ENCODE assay signal across 17 cellular contexts in the genomic region with DNA sequence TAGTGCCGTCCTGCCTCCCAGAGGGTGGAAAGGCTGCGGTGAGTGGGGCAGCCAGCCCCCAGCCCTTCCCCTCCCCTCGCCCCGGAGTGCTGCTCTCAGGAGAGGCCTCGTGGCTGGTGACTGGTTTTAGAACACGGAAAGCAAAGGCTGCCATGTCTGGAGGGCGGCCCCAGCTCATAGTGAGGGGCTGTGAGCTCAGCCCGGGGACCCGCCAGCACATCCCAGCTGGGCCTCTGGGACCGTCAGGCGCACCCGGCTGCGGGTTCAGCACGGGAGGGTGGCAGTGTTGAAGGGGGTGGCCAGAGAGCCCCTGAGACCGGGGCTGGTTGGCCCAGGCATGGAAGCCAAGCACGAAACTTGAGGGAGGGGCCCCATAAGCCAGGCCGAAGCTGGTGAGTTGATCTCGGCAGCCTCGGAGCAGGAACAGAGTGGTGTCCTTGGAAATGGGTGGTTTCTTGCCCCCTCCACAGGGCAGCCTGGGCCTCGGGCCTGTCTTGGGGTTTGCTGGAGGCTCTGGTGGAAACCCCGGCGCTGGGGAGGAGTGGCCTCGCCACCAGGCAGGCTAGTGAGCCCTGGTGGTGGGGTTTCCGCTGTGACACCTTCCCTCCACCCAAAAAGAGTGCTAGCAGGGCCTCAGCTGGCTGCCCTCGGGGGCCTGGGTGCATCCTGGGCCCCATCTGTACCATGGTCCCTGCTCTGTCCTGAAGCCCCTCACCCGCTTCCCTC.
DNase-seq lines count a peak whose midpoint lies in the region; ATAC-seq, FAIRE-seq and TF ChIP-seq lines count a peak whose summit lies in the region.
"Had no signal": no experiment of that assay in that cellular context is flagged by ENCODE, and none has a peak within 500 bp of the region (broad histone marks: within the 10 kb centered on the region; RNA-seq: fewer than 3 reads in every experiment).

No MANE protein-coding gene starts in this region.

- H3K4me1 ChIP-seq in HUES6 (ENCODE audit: control insufficient read depth, insufficient read depth, low read length): peaks cover 86% of the 10 kb centered on the region
- H3K4me1 ChIP-seq in K562 (replicated peaks in 1 of 2; ENCODE audit: control insufficient read depth in 2 of 2, insufficient read depth in 2 of 2, low read length in 2 of 2): peaks cover 26 to 69% of the 10 kb centered on the region in 2 experiments
- peaks cover 36 to 60% of the 10 kb centered on the region in 2 experiments for H3K4me1 ChIP-seq in trophoblast cell (ENCODE audit: control insufficient read depth in 1 of 2, insufficient read depth in 2 of 2, low read length in 2 of 2)
- peaks cover 1% of the 10 kb centered on the region; the same call in 1 of the 2 replicates for H3K4me1 ChIP-seq in PC-9 (replicated peaks; ENCODE audit: insufficient read depth)
- no peaks in the 10 kb centered on the region for H3K4me1 ChIP-seq in small intestine (ENCODE audit: control insufficient read depth in 2 of 2, insufficient read depth in 1 of 2, low read depth in 1 of 2, low read length in 1 of 2)

- no peak for ATAC-seq in K562
- ATAC-seq: left lung had no signal

- H3K79me2 ChIP-seq in K562 (ENCODE audit: control insufficient read depth, insufficient read depth, low read length) (no peaks in the 10 kb centered on the region), trophoblast cell (ENCODE audit: control insufficient read depth, insufficient read depth, low read length, poor library complexity) (peaks cover 6% of the 10 kb centered on the region), PC-9 (ENCODE audit: low read depth) (no peaks in the 10 kb centered on the region)

- H3K27me3 ChIP-seq in HUES6 (ENCODE audit: control insufficient read depth, insufficient read depth, low read length): no peaks in the 10 kb centered on the region
- no peaks in the 10 kb centered on the region for H3K27me3 ChIP-seq in K562 (ENCODE audit: control insufficient read depth in 2 of 2, insufficient read depth in 2 of 2, low read length in 2 of 2)
- H3K27me3 ChIP-seq in trophoblast cell (ENCODE audit: insufficient read depth, low read length): no peaks in the 10 kb centered on the region
- no peaks in the 10 kb centered on the region for H3K27me3 ChIP-seq in PC-9 (ENCODE audit: insufficient read depth, low read depth)
- H3K27me3 ChIP-seq in small intestine (ENCODE audit: control insufficient read depth in 2 of 2, insufficient read depth in 2 of 2, low read length in 2 of 2): no peaks in the 10 kb centered on the region
- H3K27me3 ChIP-seq: left lung had no signal

- no peak overlapping the region for H3K4ac ChIP-seq in trophoblast cell (ENCODE audit: low read depth, low read length)

- no peaks in the 10 kb centered on the region for H3K9me1 ChIP-seq in K562 (ENCODE audit: control insufficient read depth, insufficient read depth, low read length)

- no peaks in the 10 kb centered on the region for H3F3A ChIP-seq in PC-9 (ENCODE audit: insufficient read depth, low read depth)

- H3K36me3 ChIP-seq in HUES6 (ENCODE audit: control insufficient read depth, insufficient read depth, low read length) (peaks cover 15% of the 10 kb centered on the region; the same call in 1 of the 2 replicates), K562 (ENCODE audit: control insufficient read depth, insufficient read depth, low read length) (peaks cover 7% of the 10 kb centered on the region; the same call in 2 of the 3 replicates), trophoblast cell (ENCODE audit: control insufficient read depth in 1 of 2, insufficient read depth in 2 of 2, low read length in 2 of 2) (peaks cover 34 to 36% of the 10 kb centered on the region in 2 experiments), PC-9 (ENCODE audit: low read depth) (no peaks in the 10 kb centered on the region), small intestine (ENCODE audit: control insufficient read depth in 2 of 2, insufficient read depth in 2 of 2, low read length in 2 of 2) (no peaks in the 10 kb centered on the region)

- H2BK120ac ChIP-seq in trophoblast cell (ENCODE audit: insufficient read depth, low read length, poor library complexity): no peak overlapping the region

- H3K9me3 ChIP-seq in HUES6 (ENCODE audit: control insufficient read depth, insufficient read depth, low read depth, low read length) (no peaks in the 10 kb centered on the region), K562 (replicated peaks; ENCODE audit: control insufficient read depth, insufficient read depth, low read depth, low read length) (no peaks in the 10 kb centered on the region), trophoblast cell (ENCODE audit: insufficient read depth, low read depth, low read length) (no peaks in the 10 kb centered on the region), PC-9 (ENCODE audit: insufficient read depth, low read depth) (no peaks in the 10 kb centered on the region), small intestine (ENCODE audit: control insufficient read depth, low read depth) (no peaks in the 10 kb centered on the region)
- H3K9me3 ChIP-seq: left lung had no signal

- no peak overlapping the region for H4K12ac ChIP-seq in trophoblast cell (ENCODE audit: low read depth, low read length)

- TF ChIP-seq EP300 in K562 (IDR thresholded peaks at IDR 0.05; ENCODE audit: low read length): no peak

- H3K9me2 ChIP-seq in PC-9 (ENCODE audit: insufficient read depth): no peaks in the 10 kb centered on the region

- BruUV-seq in K562 (replicated peaks; lab: Mats Ljungman, UMichigan) (no TSS peak), PC-9 (replicated peaks; lab: Mats Ljungman, UMichigan) (no TSS peak)

- no peak for TF ChIP-seq CTCF in K562 (IDR thresholded peaks at IDR 0.05 in 2 of 3, conservative IDR thresholded peaks at IDR 0.05 in 1 of 3; ENCODE audit: insufficient read depth in 2 of 3, low read depth in 1 of 3, low read length in 3 of 3)
- TF ChIP-seq CTCF in PC-9 (conservative IDR thresholded peaks at IDR 0.05): no peak

- no peak for TF ChIP-seq POLR2A in GM12892 (IDR thresholded peaks at IDR 0.05; ENCODE audit: low read depth, low read length)
- TF ChIP-seq POLR2A in K562 (conservative IDR thresholded peaks at IDR 0.05): no peak

- intact Hi-C loops in K562 (cut with micrococcal nuclease) (no loop called here), PC-9 (cut with micrococcal nuclease; ENCODE audit: unreplicated experiment) (no loop called here)

- peak overlapping the region; percentile 6 for H3K14ac ChIP-seq in trophoblast cell (ENCODE audit: low read length)

- no peak overlapping the region for H2AFZ ChIP-seq in K562 (ENCODE audit: low read depth, low read length)
- no peak overlapping the region for H2AFZ ChIP-seq in trophoblast cell (ENCODE audit: insufficient read depth, low read length, poor library complexity)
- no peak overlapping the region for H2AFZ ChIP-seq in PC-9

- TF ChIP-seq RAD21 in K562 (CRISPR knock-in tag; conservative IDR thresholded peaks at IDR 0.05 in 1 of 2, IDR thresholded peaks at IDR 0.05 in 1 of 2): no peak

- H3K18ac ChIP-seq in trophoblast cell (ENCODE audit: low read length): peak overlapping the region; percentile 46

- no peak overlapping the region for H2AK5ac ChIP-seq in trophoblast cell (ENCODE audit: low read length)

- DNase-seq in GM12892 (ENCODE audit: insufficient read length) (peak; percentile 61), K562 (ENCODE audit: extremely low read depth in 1 of 4, low spot score in 3 of 4) (no peak), trophoblast cell (no peak), NCI-H226 (no peak), PC-9 (no peak), small intestine (no peak)
- DNase-seq: activated T-cell treated with anti-CD3 and anti-CD28 coated beads for 4 hours, DMS79, hypothalamus, left lung, NCI-H1105, NCI-H2171 treated with DMSO at 0.1 percent for 48 hours, SHP77 treated with DMSO at 0.1 percent for 48 hours, substantia nigra had no signal

- H4K91ac ChIP-seq in trophoblast cell (ENCODE audit: low read depth, low read length): peak overlapping the region; percentile 10

- in situ Hi-C loops in K562 (cut with MboI): no loop called here

- no peak overlapping the region for H3K4me2 ChIP-seq in K562 (ENCODE audit: insufficient read depth, low read length)
- H3K4me2 ChIP-seq in trophoblast cell (ENCODE audit: low read length): no peak overlapping the region
- no peak overlapping the region for H3K4me2 ChIP-seq in PC-9

- H3K79me1 ChIP-seq in trophoblast cell (ENCODE audit: low read length): peaks cover 9% of the 10 kb centered on the region

- POLR2A ChIA-PET in K562 (lab: Yijun Ruan, JAX): interaction anchor here (0.9 to 1.0 kb wide), 2 partner anchors 16 to 38 kb away, joined by 3 to 4 read pairs; no protein-coding TSS in a partner anchor
- POLR2A ChIA-PET in PC-9 (lab: Charles Lee; ENCODE audit: unreplicated experiment): no interaction called here

- H3K27ac ChIP-seq in HUES6 (ENCODE audit: low read depth, low read length) (peak overlapping the region; percentile 85), K562 (ENCODE audit: extremely low read depth, low read depth, low read length) (no peak overlapping the region), trophoblast cell (ENCODE audit: low read depth, low read length) (no peak overlapping the region), PC-9 (no peak overlapping the region), small intestine (ENCODE audit: low read depth in 1 of 2, low read length in 1 of 2) (no peak overlapping the region)
- H3K27ac ChIP-seq: C4-2B, left lung had no signal

- FAIRE-seq in GM12892 (lab: Jason Lieb, UNC): no peak
- FAIRE-seq in K562 (lab: Jason Lieb, UNC): no peak
- FAIRE-seq in small intestine (lab: Jason Lieb, UNC): no peak
- FAIRE-seq: bronchial epithelial cell had no signal

- WGBS in K562 (ENCODE audit: insufficient coverage, low coverage, missing lambda C conversion rate): 91% methylated on average over 19 of the region's 26 CpGs
- no CpG with 5 or more reads among the region's 26 CpGs for WGBS in trophoblast cell (ENCODE audit: extremely low coverage, insufficient coverage, insufficient read length)
- WGBS in small intestine, 3 donors: 85 to 91% (median 88%) methylated on average over 24 to 26 of the region's 26 CpGs

- H3K9ac ChIP-seq in HUES6 (ENCODE audit: low read length) (peak overlapping the region; percentile 55), K562 (ENCODE audit: insufficient read depth in 1 of 2, low read depth in 2 of 2, low read length in 2 of 2) (peak overlapping the region in 1 of 2 experiments; percentile 88; a peak in 2 of 4 replicates), trophoblast cell (ENCODE audit: low read length) (no peak overlapping the region)

- CTCF ChIA-PET in K562 (lab: Yijun Ruan, JAX; ENCODE audit: low intra/inter-chr PET ratio) (no interaction called here), PC-9 (lab: Charles Lee) (no interaction called here)

- H4K8ac ChIP-seq in trophoblast cell (ENCODE audit: low read depth, low read length): no peak overlapping the region

- H3K4me3 ChIP-seq in HUES6 (ENCODE audit: low read depth, low read length) (no peak overlapping the region), K562 (no peak overlapping the region), trophoblast cell (ENCODE audit: low read depth, low read length) (no peak overlapping the region), PC-9 (no peak overlapping the region), small intestine (ENCODE audit: low read depth in 1 of 2, low read length in 2 of 2) (no peak overlapping the region)
- H3K4me3 ChIP-seq: left lung had no signal

- H2BK12ac ChIP-seq in trophoblast cell (ENCODE audit: low read length): no peak overlapping the region

- no peak overlapping the region for H3K23ac ChIP-seq in trophoblast cell (ENCODE audit: low read length)

- no peak overlapping the region for H2BK5ac ChIP-seq in trophoblast cell (ENCODE audit: low read depth, low read length, poor library complexity)

- H4K20me1 ChIP-seq in K562 (replicated peaks; ENCODE audit: control insufficient read depth, insufficient read depth, low read length) (no peaks in the 10 kb centered on the region), PC-9 (ENCODE audit: insufficient read depth) (no peaks in the 10 kb centered on the region)
